21 cellular contexts compared by ENCODE assay signal in genomic region chr11:74780277-74780870, GRCh38. TPM values are rescaled to one million over a fixed set of nuclear protein-coding genes. Genes with fewer than 3 reads are reported as not detected.
DNase-seq lines count a peak whose midpoint lies in the region; ATAC-seq and TF ChIP-seq lines count a peak whose summit lies in the region.
"Had no signal": no experiment of that assay in that cellular context is flagged by ENCODE, and none has a peak within 500 bp of the region (broad histone marks: within the 10 kb centered on the region; RNA-seq: fewer than 3 reads in every experiment).

No MANE protein-coding gene starts in this region.

- DNase-seq in CD1c-positive myeloid dendritic cell (ENCODE audit: extremely low spot score) (peak; percentile 16), Karpas-422 (no peak), dedifferentiated amniotic fluid mesenchymal stem cell (ENCODE audit: extremely low spot score) (peak; percentile 17), iris pigment epithelial cell (ENCODE audit: low read depth) (peak; percentile 2), H9 (no peak), mesothelial cell of epicardium (ENCODE audit: low spot score in 2 of 2, unreplicated experiment in 2 of 2) (no peak)
- DNase-seq in T-helper 2 cell treated with Interferon-gamma antibody and Interleukin-4, amounts not matched to agents 5 μg/mL and 100 μg/mL, for 36 hours (ENCODE audit: low spot score): no peak
- DNase-seq: CD4-positive, CD25-positive, alpha-beta regulatory T cell; DMS53; KBM-7; MM.1S; NCI-H2029; NCI-H446; NCI-H524 treated with DMSO at 0.1 percent for 48 hours; NCI-H774; PC-3 had no signal

- H4K8ac ChIP-seq in H9 (replicated peaks; ENCODE audit: insufficient read length, low read depth, low read length): no peak overlapping the region

- H3K4me1 ChIP-seq in Karpas-422 (ENCODE audit: low read length) (peaks cover 81% of the 10 kb centered on the region), H9 (ENCODE audit: insufficient read depth, low read length) (no peaks in the 10 kb centered on the region)

- H2BK5ac ChIP-seq in H9 (ENCODE audit: insufficient read length, low read length): no peak overlapping the region

- no peak overlapping the region for H4K91ac ChIP-seq in H9 (ENCODE audit: insufficient read length, low read depth, low read length)

- H3K18ac ChIP-seq in H9 (ENCODE audit: insufficient read length, low read depth, low read length): no peak overlapping the region

- no peak overlapping the region for H4K5ac ChIP-seq in H9 (ENCODE audit: insufficient read length, low read depth, low read length)

- H3K56ac ChIP-seq in H9 (ENCODE audit: insufficient read length, low read depth, low read length): no peak overlapping the region

- peaks cover 6% of the 10 kb centered on the region for H3K79me1 ChIP-seq in H9 (ENCODE audit: insufficient read depth, low read depth, low read length, poor library complexity, severe bottlenecking)

- H3K27ac Mint-ChIP-seq in H9: no peak overlapping the region
- no peak overlapping the region for H3K27ac Mint-ChIP-seq in mesothelial cell of epicardium
- H3K27ac Mint-ChIP-seq in T-helper 2 cell treated with Interferon-gamma antibody and Interleukin-4, amounts not matched to agents 5 μg/mL and 100 μg/mL, for 36 hours: no peak overlapping the region
- H3K27ac Mint-ChIP-seq: CD4-positive, CD25-positive, alpha-beta regulatory T cell had no signal

- H3K4me1 Mint-ChIP-seq in H9 (no peaks in the 10 kb centered on the region), mesothelial cell of epicardium (peaks cover 8% of the 10 kb centered on the region)
- peaks cover 23% of the 10 kb centered on the region for H3K4me1 Mint-ChIP-seq in T-helper 2 cell treated with Interferon-gamma antibody and Interleukin-4, amounts not matched to agents 5 μg/mL and 100 μg/mL, for 36 hours (ENCODE audit: low read depth)

- no peaks in the 10 kb centered on the region for H3K36me3 Mint-ChIP-seq in H9 (ENCODE audit: insufficient read depth in 1 of 3, low read depth in 3 of 3)
- H3K36me3 Mint-ChIP-seq in mesothelial cell of epicardium: peaks cover 2% of the 10 kb centered on the region
- H3K36me3 Mint-ChIP-seq in T-helper 2 cell treated with Interferon-gamma antibody and Interleukin-4, amounts not matched to agents 5 μg/mL and 100 μg/mL, for 36 hours (ENCODE audit: low read depth): peaks cover 7% of the 10 kb centered on the region

- H3K9me3 ChIP-seq in Karpas-422 (ENCODE audit: low read length): no peaks in the 10 kb centered on the region
- H3K9me3 ChIP-seq in H9 (ENCODE audit: control insufficient read depth, low read depth, low read length): no peaks in the 10 kb centered on the region

- H4K20me1 ChIP-seq in Karpas-422 (ENCODE audit: insufficient read depth, low read depth, low read length) (no peaks in the 10 kb centered on the region), H9 (ENCODE audit: control insufficient read depth, insufficient read depth, insufficient read length) (no peaks in the 10 kb centered on the region)

- H3K4me3 ChIP-seq in Karpas-422 (ENCODE audit: low read length): no peak overlapping the region

- H3K27ac ChIP-seq in Karpas-422 (ENCODE audit: low read length) (peak overlapping the region; percentile 92), H9 (ENCODE audit: insufficient read length, low read depth, low read length) (no peak overlapping the region)

- WGBS in H9 (ENCODE audit: extremely low coverage, insufficient read length, low lambda C conversion rate): no CpG with 5 or more reads among the region's 3 CpGs

- H3K4me2 ChIP-seq in Karpas-422 (ENCODE audit: low read depth, low read length, poor library complexity, severe bottlenecking) (peak overlapping the region; percentile 1), H9 (ENCODE audit: insufficient read depth, insufficient read length, low read length) (no peak overlapping the region)

- no peak overlapping the region for H2BK20ac ChIP-seq in H9 (ENCODE audit: low read depth, low read length, poor library complexity, severe bottlenecking)

- H3K27me3 ChIP-seq in Karpas-422 (ENCODE audit: low read length): no peaks in the 10 kb centered on the region
- H3K27me3 ChIP-seq in H9 (ENCODE audit: insufficient read depth, low read length): no peaks in the 10 kb centered on the region

- no peak overlapping the region for H3K4me3 Mint-ChIP-seq in H9
- no peak overlapping the region for H3K4me3 Mint-ChIP-seq in mesothelial cell of epicardium
- H3K4me3 Mint-ChIP-seq in T-helper 2 cell treated with Interferon-gamma antibody and Interleukin-4, amounts not matched to agents 5 μg/mL and 100 μg/mL, for 36 hours: no peak overlapping the region
- H3K4me3 Mint-ChIP-seq: CD4-positive, CD25-positive, alpha-beta regulatory T cell had no signal

- H3K9me2 ChIP-seq in Karpas-422 (replicated peaks; ENCODE audit: insufficient read depth, low read length): no peaks in the 10 kb centered on the region

- H2BK12ac ChIP-seq in H9 (ENCODE audit: insufficient read length, low read depth, low read length): no peak overlapping the region

- H2AFZ ChIP-seq in Karpas-422 (ENCODE audit: low read length): no peak overlapping the region
- H2AFZ ChIP-seq in H9 (ENCODE audit: low read length): no peak overlapping the region

- no peak overlapping the region for H2BK15ac ChIP-seq in H9 (ENCODE audit: low read depth, low read length)

- no peak overlapping the region for H2AK5ac ChIP-seq in H9 (ENCODE audit: insufficient read length, low read length)

- no peak overlapping the region for H3K4ac ChIP-seq in H9 (ENCODE audit: low read depth, low read length)

- no peaks in the 10 kb centered on the region for H3K23me2 ChIP-seq in H9 (ENCODE audit: insufficient read length, low read depth, low read length, poor library complexity, severe bottlenecking)

- peaks cover 97% of the 10 kb centered on the region for H3K79me2 ChIP-seq in Karpas-422 (ENCODE audit: low read length)
- peaks cover 9% of the 10 kb centered on the region; the same call in 1 of the 2 replicates for H3K79me2 ChIP-seq in H9 (ENCODE audit: insufficient read depth, low read length)

- H3K9me3 Mint-ChIP-seq in H9 (no peaks in the 10 kb centered on the region), mesothelial cell of epicardium (no peaks in the 10 kb centered on the region)
- no peaks in the 10 kb centered on the region for H3K9me3 Mint-ChIP-seq in T-helper 2 cell treated with Interferon-gamma antibody and Interleukin-4, amounts not matched to agents 5 μg/mL and 100 μg/mL, for 36 hours
- H3K9me3 Mint-ChIP-seq: CD4-positive, CD25-positive, alpha-beta regulatory T cell had no signal

- no peak overlapping the region for H3K23ac ChIP-seq in H9 (ENCODE audit: insufficient read length, low read depth, low read length)

- H3T11ph ChIP-seq in H9 (ENCODE audit: low read length): no peak overlapping the region

- no peak for ATAC-seq in HG02970 (IDR thresholded peaks at IDR 0.05; ENCODE audit: low FRiP score, unreplicated experiment)
- ATAC-seq: PC-3 had no signal

- H2BK120ac ChIP-seq in H9 (ENCODE audit: low read depth, low read length, poor library complexity, severe bottlenecking): no peak overlapping the region

- no peak overlapping the region for H3K14ac ChIP-seq in H9 (ENCODE audit: insufficient read depth, low read length)

- no peak for TF ChIP-seq CTCF in H9 (conservative IDR thresholded peaks at IDR 0.05)
- no peak for TF ChIP-seq CTCF in mesothelial cell of epicardium (IDR thresholded peaks at IDR 0.05; ENCODE audit: unreplicated experiment)

- H3K9ac ChIP-seq in Karpas-422 (ENCODE audit: low read length): peak overlapping the region; percentile 10; the same call in 1 of the 2 replicates
- H3K9ac ChIP-seq in H9 (ENCODE audit: extremely low read depth, insufficient read length, low read length): no peak overlapping the region

- H3K27me3 Mint-ChIP-seq in H9 (ENCODE audit: low read depth) (no peaks in the 10 kb centered on the region), mesothelial cell of epicardium (ENCODE audit: low read depth) (no peaks in the 10 kb centered on the region)
- H3K27me3 Mint-ChIP-seq in T-helper 2 cell treated with Interferon-gamma antibody and Interleukin-4, amounts not matched to agents 5 μg/mL and 100 μg/mL, for 36 hours (ENCODE audit: low read depth): no peaks in the 10 kb centered on the region
- H3K27me3 Mint-ChIP-seq: CD4-positive, CD25-positive, alpha-beta regulatory T cell had no signal

- no peaks in the 10 kb centered on the region; the same call in none of the 2 replicates for H3K36me3 ChIP-seq in Karpas-422 (ENCODE audit: insufficient read depth, low read length)

RNA-seq across cellular contexts. Expression of gene RNF169, which starts 31.7 kb away (rescaled TPM):
- total RNA-seq in Karpas-422 (2014; rRNA removed; shearing (Covaris generic); ENCODE audit: low replicate concordance): 18.8 and 47.0 TPM in 2 replicates
- total RNA-seq in H9 (2021) (13.0 TPM in 2 replicates), mesothelial cell of epicardium (22.9 to 24.2 TPM (median 23.7 TPM) in 3 replicates)

RNA-seq across cellular contexts. Expression of gene CHRDL2, which starts 49.1 kb away (rescaled TPM):
- total RNA-seq in Karpas-422 (2014; rRNA removed; shearing (Covaris generic); ENCODE audit: low replicate concordance): not detected in 2 replicates
- total RNA-seq in H9 (2021): 0.33 and 0.39 TPM in 2 replicates
- 0.45 to 0.65 TPM in 2 of 3 replicates, not detected in the other for total RNA-seq in mesothelial cell of epicardium
- total RNA-seq: A172; CD4-positive, CD25-positive, alpha-beta regulatory T cell; Daoy; G401; H4; PC-3 had no signal

Comparison
In these comparisons a context has a peak if more than half of its experiments do, and no peak if none do; other contexts are left out.
1. DNase-seq: peak in CD1c-positive myeloid dendritic cell (single experiment), dedifferentiated amniotic fluid mesenchymal stem cell (single experiment) and iris pigment epithelial cell (single experiment); none in Karpas-422 (single experiment), H9 (single experiment), mesothelial cell of epicardium (0 of 2) and T-helper 2 cell treated with Interferon-gamma antibody and Interleukin-4, amounts not matched to agents 5 μg/mL and 100 μg/mL, for 36 hours (single experiment).